Comparison of ENCODE assay signal across 24 cellular contexts in the genomic region with DNA sequence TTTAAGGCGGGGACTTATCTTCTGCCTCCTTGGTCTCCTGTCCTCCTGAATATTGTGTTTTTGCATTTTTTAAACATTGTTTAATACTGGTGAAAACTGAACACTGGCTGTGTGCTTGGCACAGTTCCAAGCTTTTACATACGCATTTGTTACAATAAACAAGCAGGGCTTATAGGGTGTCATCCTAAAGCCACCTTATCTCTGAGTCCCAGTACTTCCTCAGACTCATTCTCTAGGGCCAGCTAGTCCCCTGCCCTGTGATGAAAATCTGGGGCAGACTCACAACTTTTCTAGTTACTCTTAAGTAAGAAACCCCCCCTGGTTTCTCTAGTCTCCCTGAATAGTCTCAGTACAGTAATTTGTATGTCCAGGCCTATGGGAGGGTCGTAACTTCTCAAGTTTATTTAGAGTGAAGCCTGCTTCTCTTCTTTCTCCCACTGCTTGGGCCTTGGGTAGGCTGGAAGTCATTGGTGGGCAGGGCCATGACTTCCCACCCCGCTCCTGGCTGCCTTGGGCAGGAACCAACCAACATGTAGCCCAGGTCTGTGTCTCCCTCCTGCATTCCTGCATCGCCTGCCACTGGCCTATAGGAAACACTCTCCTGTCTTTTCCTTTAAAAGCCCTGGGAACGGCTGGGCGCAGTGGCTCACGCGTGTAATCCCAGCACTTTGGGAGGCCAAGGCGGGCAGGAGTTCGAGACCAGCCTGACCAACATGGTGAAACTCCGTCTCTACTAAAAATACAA. TPM values are rescaled to one million over a fixed set of nuclear protein-coding genes. Genes with fewer than 3 reads are reported as not detected.
DNase-seq lines count a peak whose midpoint lies in the region; ATAC-seq and TF ChIP-seq lines count a peak whose summit lies in the region.
"Had no signal": no experiment of that assay in that cellular context is flagged by ENCODE, and none has a peak within 500 bp of the region (broad histone marks: within the 10 kb centered on the region; RNA-seq: fewer than 3 reads in every experiment).

No MANE protein-coding gene starts in this region.

- peak overlapping the region; percentile 86 for H2BK120ac ChIP-seq in trophoblast cell (ENCODE audit: insufficient read depth, low read length, poor library complexity)

- peak overlapping the region; percentile 21 for H3K14ac ChIP-seq in trophoblast cell (ENCODE audit: low read length)

- no peak overlapping the region for H3K18ac ChIP-seq in trophoblast cell (ENCODE audit: low read length)

- peaks cover 27% of the 10 kb centered on the region for H3K79me1 ChIP-seq in trophoblast cell (ENCODE audit: low read length)

- intact Hi-C loops in PC-9 (cut with micrococcal nuclease; ENCODE audit: unreplicated experiment): loop anchor here (5.0 kb wide), 2 partner anchors 62 to 503 kb away; no protein-coding TSS in a partner anchor

- no peaks in the 10 kb centered on the region for H3K36me3 Mint-ChIP-seq in endodermal cell (ENCODE audit: low read depth)
- H3K36me3 Mint-ChIP-seq: CD14-positive monocyte had no signal

- peak; percentile 16 for DNase-seq in NCI-H82 (lab: John Stamatoyannopoulos, UW)
- no peak for DNase-seq in NCI-H82 treated with DMSO at 0.1 percent for 48 hours (lab: John Stamatoyannopoulos, UW; ENCODE audit: unreplicated experiment)
- DNase-seq in PC-9: no peak
- DNase-seq in endodermal cell: peak; percentile 51
- DNase-seq in trophoblast cell: no peak
- no peak for DNase-seq in mesenteric fat pad (ENCODE audit: low spot score)
- DNase-seq: activated B cell treated with CpG ODN at 0.5 μM for 24 hours; activated CD4-positive, alpha-beta memory T cell treated with anti-CD3 and anti-CD28 coated beads, Interleukin-2, amount 10 ng/mL, durations not matched to agents 7 days and 5 days; activated naive CD4-positive, alpha-beta T cell; amygdala; central memory CD4-positive, alpha-beta T cell; DMS79 treated with DMSO at 0.1 percent for 48 hours; left lung; NCI-H1436 treated with DMSO at 0.1 percent for 48 hours; NCI-H2227 treated with DMSO at 0.1 percent for 48 hours; nucleus accumbens; stimulated activated CD4-positive, alpha-beta T cell treated with anti-CD3 and anti-CD28 coated beads, Interleukin-12 subunit alpha, Interleukin-12 subunit beta, amount 100 ng/mL, for 4 hours; stimulated activated CD8-positive, alpha-beta memory T cell treated with anti-CD3 and anti-CD28 coated beads, Interleukin-4, amount 100 ng/mL, for 48 hours; T-helper 1 cell had no signal

- H3K27me3 ChIP-seq in PC-9 (ENCODE audit: insufficient read depth, low read depth) (no peaks in the 10 kb centered on the region), endodermal cell (ENCODE audit: control insufficient read depth, insufficient read depth, low read length, poor library complexity, severe bottlenecking) (no peaks in the 10 kb centered on the region), trophoblast cell (ENCODE audit: insufficient read depth, low read length) (no peaks in the 10 kb centered on the region)
- H3K27me3 ChIP-seq: left lung had no signal

- H3K9me3 ChIP-seq in PC-9 (ENCODE audit: insufficient read depth, low read depth) (peaks cover 4% of the 10 kb centered on the region; the same call in 1 of the 2 replicates), endodermal cell (ENCODE audit: control insufficient read depth, low read length) (no peaks in the 10 kb centered on the region), trophoblast cell (ENCODE audit: insufficient read depth, low read depth, low read length) (no peaks in the 10 kb centered on the region)
- H3K9me3 ChIP-seq: left lung had no signal

- no peaks in the 10 kb centered on the region for H4K20me1 ChIP-seq in PC-9 (ENCODE audit: insufficient read depth)

- no peak for TF ChIP-seq CTCF in PC-9 (conservative IDR thresholded peaks at IDR 0.05)
- no peak for TF ChIP-seq CTCF in endodermal cell (conservative IDR thresholded peaks at IDR 0.05)

- peak overlapping the region; percentile 76 for H3K4ac ChIP-seq in trophoblast cell (ENCODE audit: low read depth, low read length)

- H4K8ac ChIP-seq in trophoblast cell (ENCODE audit: low read depth, low read length): peak overlapping the region; percentile 63

- no TSS peak for BruUV-seq in PC-9 (replicated peaks; lab: Mats Ljungman, UMichigan)

- H3K27ac Mint-ChIP-seq in endodermal cell: no peak overlapping the region
- H3K27ac Mint-ChIP-seq: activated B cell treated with CpG ODN at 0.5 μM for 24 hours; activated CD4-positive, alpha-beta memory T cell treated with anti-CD3 and anti-CD28 coated beads, Interleukin-2, amount 10 ng/mL, durations not matched to agents 7 days and 5 days had no signal

- H2AFZ ChIP-seq in PC-9: no peak overlapping the region
- H2AFZ ChIP-seq in trophoblast cell (ENCODE audit: insufficient read depth, low read length, poor library complexity): no peak overlapping the region

- H2AK5ac ChIP-seq in trophoblast cell (ENCODE audit: low read length): peak overlapping the region; percentile 38

- H3K23ac ChIP-seq in trophoblast cell (ENCODE audit: low read length): no peak overlapping the region

- H4K12ac ChIP-seq in trophoblast cell (ENCODE audit: low read depth, low read length): no peak overlapping the region

- H3K9me2 ChIP-seq in PC-9 (ENCODE audit: insufficient read depth): no peaks in the 10 kb centered on the region

- H3K4me2 ChIP-seq in PC-9 (no peak overlapping the region), trophoblast cell (ENCODE audit: low read length) (no peak overlapping the region)

- H3K79me2 ChIP-seq in PC-9 (ENCODE audit: low read depth): no peaks in the 10 kb centered on the region
- H3K79me2 ChIP-seq in trophoblast cell (ENCODE audit: control insufficient read depth, insufficient read depth, low read length, poor library complexity): peaks cover 2% of the 10 kb centered on the region

- H3K9ac ChIP-seq in endodermal cell (ENCODE audit: extremely low read depth, low read length, poor library complexity, severe bottlenecking) (no peak overlapping the region), trophoblast cell (ENCODE audit: low read length) (no peak overlapping the region)

- H2BK12ac ChIP-seq in trophoblast cell (ENCODE audit: low read length): peak overlapping the region; percentile 94

- no peak for ATAC-seq in GM21423 (IDR thresholded peaks at IDR 0.05; ENCODE audit: unreplicated experiment)
- no peak for ATAC-seq in HG03135 (IDR thresholded peaks at IDR 0.05; ENCODE audit: unreplicated experiment)
- ATAC-seq: esophagus mucosa, left lung had no signal

- POLR2A ChIA-PET in PC-9 (lab: Charles Lee; ENCODE audit: unreplicated experiment): no interaction called here

- H3K27me3 Mint-ChIP-seq in endodermal cell (ENCODE audit: insufficient read depth): no peaks in the 10 kb centered on the region
- H3K27me3 Mint-ChIP-seq: activated CD4-positive, alpha-beta memory T cell treated with anti-CD3 and anti-CD28 coated beads, Interleukin-2, amount 10 ng/mL, durations not matched to agents 7 days and 5 days had no signal

- peaks cover 16% of the 10 kb centered on the region; the same call in 1 of the 2 replicates for H3F3A ChIP-seq in PC-9 (ENCODE audit: insufficient read depth, low read depth)

- no peaks in the 10 kb centered on the region for H3K9me3 Mint-ChIP-seq in endodermal cell
- H3K9me3 Mint-ChIP-seq: activated B cell treated with CpG ODN at 0.5 μM for 24 hours; activated CD4-positive, alpha-beta memory T cell treated with anti-CD3 and anti-CD28 coated beads, Interleukin-2, amount 10 ng/mL, durations not matched to agents 7 days and 5 days had no signal

- CTCF ChIA-PET in PC-9 (lab: Charles Lee): interaction anchor here (0.6 kb wide), 1 partner anchor 632 kb away, joined by 4 read pairs; no protein-coding TSS in a partner anchor

- H3K4me1 Mint-ChIP-seq in endodermal cell: peaks cover 15% of the 10 kb centered on the region
- H3K4me1 Mint-ChIP-seq: activated B cell treated with CpG ODN at 0.5 μM for 24 hours; activated CD4-positive, alpha-beta memory T cell treated with anti-CD3 and anti-CD28 coated beads, Interleukin-2, amount 10 ng/mL, durations not matched to agents 7 days and 5 days had no signal

- H3K36me3 ChIP-seq in PC-9 (ENCODE audit: low read depth) (no peaks in the 10 kb centered on the region), endodermal cell (ENCODE audit: control insufficient read depth, insufficient read depth, low read length) (no peaks in the 10 kb centered on the region), trophoblast cell (ENCODE audit: control insufficient read depth in 1 of 2, insufficient read depth in 2 of 2, low read length in 2 of 2) (no peaks in the 10 kb centered on the region)
- H3K36me3 ChIP-seq: left lung had no signal

- no peak overlapping the region for H3K4me3 Mint-ChIP-seq in endodermal cell
- H3K4me3 Mint-ChIP-seq: activated B cell treated with CpG ODN at 0.5 μM for 24 hours; activated CD4-positive, alpha-beta memory T cell treated with anti-CD3 and anti-CD28 coated beads, Interleukin-2, amount 10 ng/mL, durations not matched to agents 7 days and 5 days had no signal

- WGBS in endodermal cell (ENCODE audit: insufficient coverage in 1 of 2, insufficient read length in 1 of 2), 2 experiments: 94 to 97% methylated on average over 7 to 12 of the region's 12 CpGs
- no CpG with 5 or more reads among the region's 12 CpGs for WGBS in trophoblast cell (ENCODE audit: extremely low coverage, insufficient coverage, insufficient read length)

- peak overlapping the region; percentile 60 for H2BK5ac ChIP-seq in trophoblast cell (ENCODE audit: low read depth, low read length, poor library complexity)

- H3K4me3 ChIP-seq in PC-9 (no peak overlapping the region), endodermal cell (ENCODE audit: low read length) (no peak overlapping the region), trophoblast cell (ENCODE audit: low read depth, low read length) (no peak overlapping the region)
- H3K4me3 ChIP-seq: left lung had no signal

- H3K4me1 ChIP-seq in PC-9 (replicated peaks; ENCODE audit: insufficient read depth) (peaks cover 33% of the 10 kb centered on the region), endodermal cell (ENCODE audit: control insufficient read depth, insufficient read depth, low read length) (no peaks in the 10 kb centered on the region), trophoblast cell (ENCODE audit: control insufficient read depth in 1 of 2, insufficient read depth in 2 of 2, low read length in 2 of 2) (peaks cover 8 to 18% of the 10 kb centered on the region in 2 experiments)

- peak overlapping the region; percentile 88 for H3K27ac ChIP-seq in PC-9
- no peak overlapping the region for H3K27ac ChIP-seq in endodermal cell (ENCODE audit: low read depth, low read length)
- no peak overlapping the region for H3K27ac ChIP-seq in trophoblast cell (ENCODE audit: low read depth, low read length)

- peak overlapping the region; percentile 67 for H4K91ac ChIP-seq in trophoblast cell (ENCODE audit: low read depth, low read length)

RNA-seq across cellular contexts. Expression of gene KCNE4, which starts 7.7 kb away (rescaled TPM):
- total RNA-seq in PC-9 (2021) (0.11 TPM in 1 of 2 replicates, not detected in the other), endodermal cell (under 1 TPM in 1 of 2 donors, not detected in 1; 0.22 TPM), mesenteric fat pad (15.0 TPM)
- 0.18 TPM for polyA plus RNA-seq in endodermal cell (2013, experiment 1 of 2)
- polyA plus RNA-seq in endodermal cell (2013, experiment 2 of 2): 0.25 TPM
- 1.3 and 1.5 TPM in 2 replicates for polyA plus RNA-seq in trophoblast cell (2013)
- total RNA-seq: activated B cell treated with CpG ODN at 0.5 μM for 24 hours; activated CD4-positive, alpha-beta memory T cell treated with anti-CD3 and anti-CD28 coated beads, Interleukin-2, amount 10 ng/mL, durations not matched to agents 7 days and 5 days; HT1080 had no signal
- polyA plus RNA-seq: CD14-positive monocyte had no signal

Comparison
In these comparisons a context has a peak if more than half of its experiments do, and no peak if none do; other contexts are left out.
1. DNase-seq: peak in NCI-H82 (single experiment) and endodermal cell (single experiment); none in NCI-H82 treated with DMSO at 0.1 percent for 48 hours (single experiment), PC-9 (0 of 2), trophoblast cell (0 of 2) and mesenteric fat pad (single experiment).
2. RNA of gene KCNE4, which starts 7.7 kb away (total RNA-seq): 15.0 TPM in mesenteric fat pad (single experiment); 0.22 TPM in endodermal cell and 0.11 TPM in PC-9; every median in the first group is over 10 times any median in the second.